In the genomic region with DNA sequence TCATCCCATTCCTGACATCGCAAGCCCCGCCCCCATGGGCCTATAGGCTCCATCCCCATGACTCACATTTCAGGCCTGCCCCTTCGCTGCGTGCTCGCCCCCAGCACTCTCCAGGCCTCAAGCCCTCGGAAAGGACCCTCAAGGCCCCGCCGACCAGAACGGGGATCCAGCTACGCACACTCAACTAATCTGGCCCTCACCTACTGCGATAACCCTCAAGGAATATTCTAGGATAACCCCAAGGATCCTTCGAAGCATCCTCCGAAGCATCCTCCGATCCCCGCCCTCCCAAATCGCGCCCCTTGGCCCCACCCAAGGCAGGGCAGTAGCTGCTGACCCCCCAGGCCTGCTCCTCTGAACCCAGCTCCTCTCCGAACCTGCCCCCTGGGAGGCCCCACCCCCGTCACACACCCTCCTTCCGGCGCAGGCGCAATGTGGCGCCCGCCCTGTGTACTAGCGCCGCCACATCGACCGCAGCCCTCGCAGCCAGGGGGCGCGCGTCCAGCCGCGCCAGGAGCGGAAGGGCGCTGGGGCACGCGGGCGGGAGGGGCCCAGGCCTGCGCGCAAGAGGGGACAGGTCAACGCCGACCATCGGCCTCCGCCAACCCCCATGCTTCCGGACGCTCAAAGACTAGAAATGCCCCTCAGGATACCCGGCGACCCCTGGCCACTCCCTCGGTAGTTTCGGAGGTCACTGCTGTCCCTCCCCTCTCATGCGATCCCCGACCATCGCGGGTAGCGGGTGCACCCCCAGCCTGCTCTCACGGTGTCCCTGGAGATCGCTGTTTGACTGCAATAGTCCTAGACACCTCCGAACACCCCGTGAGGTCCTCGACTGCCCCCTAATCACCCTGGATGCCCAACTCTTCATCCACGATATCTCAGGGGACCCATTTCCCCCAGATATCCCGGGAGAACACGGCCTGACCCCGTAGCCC, we compare ENCODE assay signal across 6 cellular contexts. TPM values are rescaled to one million over a fixed set of nuclear protein-coding genes. Genes with fewer than 3 reads are reported as not detected.
DNase-seq lines count a peak whose midpoint lies in the region; ATAC-seq and TF ChIP-seq lines count a peak whose summit lies in the region.

No MANE protein-coding gene starts in this region.

- H3K36me3 ChIP-seq in SJSA1 (no peaks in the 10 kb centered on the region), brain microvascular endothelial cell (replicated peaks) (no peaks in the 10 kb centered on the region)

- peak overlapping the region; percentile 95 for H3K27ac ChIP-seq in SJSA1
- H3K27ac ChIP-seq in brain microvascular endothelial cell, result peak overlapping the region; percentile 93
- H3K27ac ChIP-seq in temporal lobe (ENCODE audit: low read depth, low read length), result peak overlapping the region; percentile 99

- H3K4me3 ChIP-seq in SJSA1 (peak overlapping the region; percentile 40), brain microvascular endothelial cell (ENCODE audit: low read depth, low read length) (peak overlapping the region; percentile 52)

- DNase-seq in HPDE6-E6E7 (ENCODE audit: extremely low spot score) (peak; percentile 62), SJSA1 (ENCODE audit: low read depth in 1 of 2, low spot score in 2 of 2) (peak; percentile 76 to 91), brain microvascular endothelial cell (peak; percentile 88), mesenteric fat pad (ENCODE audit: low spot score) (peak; percentile 96)

- peak; percentile 49 for TF ChIP-seq CTCF in brain microvascular endothelial cell (IDR thresholded peaks at IDR 0.05; ENCODE audit: low read depth, low read length, missing control alignments)

- in situ Hi-C loops in brain microvascular endothelial cell (cut with HindIII; ENCODE audit: low pct_ligation_motif_present, low sequenced_read_pairs), result no loop called here

- H3K9me3 ChIP-seq in SJSA1 (replicated peaks), result no peaks in the 10 kb centered on the region

- peaks cover 18% of the 10 kb centered on the region for H3K4me1 ChIP-seq in SJSA1 (replicated peaks)

- ATAC-seq in GM18520 (IDR thresholded peaks at IDR 0.05; ENCODE audit: unreplicated experiment), result peak; percentile 76

- H3K27me3 ChIP-seq in SJSA1 (replicated peaks), result no peaks in the 10 kb centered on the region
- H3K27me3 ChIP-seq in brain microvascular endothelial cell (replicated peaks), result no peaks in the 10 kb centered on the region

RNA-seq across cellular contexts. Expression of a gene that starts 6.4 kb away (rescaled TPM):
- total RNA-seq in SJSA1 (2014; rRNA removed; shearing (Covaris generic)), result 1.00 TPM in 1 of 2 replicates, not detected in the other
- 1.6 TPM for total RNA-seq in mesenteric fat pad
- total RNA-seq in temporal lobe, result 1.5 TPM

RNA-seq across cellular contexts. Expression of a gene that starts 15.5 kb away (rescaled TPM):
- 48.3 and 63.8 TPM in 2 replicates for total RNA-seq in SJSA1 (2014; rRNA removed; shearing (Covaris generic))
- total RNA-seq in mesenteric fat pad (74.3 TPM), temporal lobe (1.2 TPM)

RNA-seq across cellular contexts. Expression of a gene that starts 30.0 kb away (rescaled TPM):
- 2.4 and 3.6 TPM in 2 replicates for total RNA-seq in SJSA1 (2014; rRNA removed; shearing (Covaris generic))
- 12.5 TPM for total RNA-seq in mesenteric fat pad
- 0.74 TPM for total RNA-seq in temporal lobe

RNA-seq across cellular contexts. Expression of a gene that starts 32.6 kb away (rescaled TPM):
- 32.2 and 47.9 TPM in 2 replicates for total RNA-seq in SJSA1 (2014; rRNA removed; shearing (Covaris generic))
- total RNA-seq in mesenteric fat pad (18.2 TPM), temporal lobe (15.7 TPM)

RNA-seq across cellular contexts. Expression of a gene that starts 43.8 kb away (rescaled TPM):
- total RNA-seq in SJSA1 (2014; rRNA removed; shearing (Covaris generic)), result 0.16 and 0.53 TPM in 2 replicates
- 1.00 TPM for total RNA-seq in mesenteric fat pad
- 107 TPM for total RNA-seq in temporal lobe

Comparison
In these comparisons a context has a peak if more than half of its experiments do, and no peak if none do; other contexts are left out.
1. Peak in every context shown above with its lines: DNase-seq, ATAC-seq, H3K4me3 ChIP-seq and H3K27ac ChIP-seq.
2. RNA of a gene that starts 15.5 kb away (total RNA-seq): 74.3 TPM in mesenteric fat pad (single experiment) and 48.3 to 63.8 TPM in SJSA1; 1.2 TPM in temporal lobe (single experiment); every median in the first group is over 10 times any median in the second.